ENCODE assay signal across 8 cellular contexts in the genomic region with DNA sequence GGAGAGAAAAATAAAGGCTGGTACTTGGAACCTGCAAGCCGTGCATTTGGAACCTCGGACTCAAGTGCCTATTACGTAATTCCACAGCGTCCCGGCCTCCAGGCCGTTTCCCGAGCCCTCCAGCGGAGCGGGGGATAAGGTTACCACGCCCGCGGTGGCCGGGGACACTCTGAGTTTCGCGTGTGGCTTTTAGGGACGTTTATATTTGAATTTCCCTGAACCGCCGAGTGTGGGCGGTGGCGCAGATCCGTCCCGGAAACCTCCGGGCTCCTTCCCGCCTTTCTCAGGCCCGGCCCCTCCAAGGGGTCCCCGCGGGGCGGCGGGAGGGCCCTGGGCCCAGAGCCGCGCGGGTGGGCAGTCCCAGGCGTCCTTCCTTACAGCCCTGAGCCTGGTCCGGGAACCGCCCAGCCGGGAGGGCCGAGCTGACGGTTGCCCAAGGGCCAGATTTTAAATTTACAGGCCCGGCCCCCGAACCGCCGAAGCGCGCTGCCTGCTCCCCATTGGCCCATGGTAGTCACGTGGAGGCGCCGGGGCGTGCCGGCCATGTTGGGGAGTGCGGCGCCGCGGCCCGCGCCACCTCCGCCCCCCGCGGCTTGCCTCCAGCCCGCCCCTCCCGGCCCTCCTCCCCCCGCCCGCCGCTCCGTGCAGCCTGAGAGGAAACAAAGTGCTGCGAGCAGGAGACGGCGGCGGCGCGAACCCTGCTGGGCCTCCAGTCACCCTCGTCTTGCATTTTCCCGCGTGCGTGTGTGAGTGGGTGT. TPM values are rescaled to one million over a fixed set of nuclear protein-coding genes. Genes with fewer than 3 reads are reported as not detected.
DNase-seq lines count a peak whose midpoint lies in the region; ATAC-seq and TF ChIP-seq lines count a peak whose summit lies in the region.

A gene with protein sequence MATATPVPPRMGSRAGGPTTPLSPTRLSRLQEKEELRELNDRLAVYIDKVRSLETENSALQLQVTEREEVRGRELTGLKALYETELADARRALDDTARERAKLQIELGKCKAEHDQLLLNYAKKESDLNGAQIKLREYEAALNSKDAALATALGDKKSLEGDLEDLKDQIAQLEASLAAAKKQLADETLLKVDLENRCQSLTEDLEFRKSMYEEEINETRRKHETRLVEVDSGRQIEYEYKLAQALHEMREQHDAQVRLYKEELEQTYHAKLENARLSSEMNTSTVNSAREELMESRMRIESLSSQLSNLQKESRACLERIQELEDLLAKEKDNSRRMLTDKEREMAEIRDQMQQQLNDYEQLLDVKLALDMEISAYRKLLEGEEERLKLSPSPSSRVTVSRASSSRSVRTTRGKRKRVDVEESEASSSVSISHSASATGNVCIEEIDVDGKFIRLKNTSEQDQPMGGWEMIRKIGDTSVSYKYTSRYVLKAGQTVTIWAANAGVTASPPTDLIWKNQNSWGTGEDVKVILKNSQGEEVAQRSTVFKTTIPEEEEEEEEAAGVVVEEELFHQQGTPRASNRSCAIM (plus strand): TSS at position 638 of the 758 bp plus-strand sequence. CDS start 373 bp downstream, outside the sequence.

- peak within 1 kb of the TSS; percentile 84 for H2AFZ ChIP-seq in DND-41 (ENCODE audit: low read depth, low read length)

- ATAC-seq in DND-41 (ENCODE audit: insufficient read depth, low read depth) = peak; percentile 72
- peak; percentile 54 for ATAC-seq in GM21825 (IDR thresholded peaks at IDR 0.05; ENCODE audit: unreplicated experiment)
- ATAC-seq in activated T-cell treated with anti-CD3 and anti-CD28 coated beads, Interleukin-2, amount 50 U/mL, for 4 hours = peak; percentile 74 to 78

- peak within 1 kb of the TSS; percentile 100 for H3K27ac ChIP-seq in DND-41 (ENCODE audit: low read length)
- peak within 1 kb of the TSS; percentile 100 for H3K27ac ChIP-seq in KOPT-K1 (ENCODE audit: low read depth, low read length, poor library complexity, severe bottlenecking)
- H3K27ac ChIP-seq in Peyer's patch = peak within 1 kb of the TSS; percentile 92 to 97 (median 96)
- peak within 1 kb of the TSS; percentile 92 to 95 for H3K27ac ChIP-seq in esophagus (ENCODE audit: low read depth in 2 of 2, low read length in 1 of 2)
- H3K27ac ChIP-seq in muscle layer of colon (ENCODE audit: low read depth, low read length) = peak within 1 kb of the TSS; percentile 83

- H3K4me3 Mint-ChIP-seq in activated T-cell treated with anti-CD3 and anti-CD28 coated beads, Interleukin-2, amount 50 U/mL, for 4 hours = peak within 1 kb of the TSS; percentile 94

- peaks cover 40% of the 10 kb centered on the region for H3K4me1 ChIP-seq in DND-41 (ENCODE audit: insufficient read depth, low read length)
- peaks cover 0 to 16% (median 2%) of the 10 kb centered on the region in 4 donors for H3K4me1 ChIP-seq in Peyer's patch
- H3K4me1 ChIP-seq in esophagus (ENCODE audit: control insufficient read depth in 2 of 2, insufficient read depth in 2 of 2, low read length in 1 of 2) = no peaks in the 10 kb centered on the region
- no peaks in the 10 kb centered on the region for H3K4me1 ChIP-seq in muscle layer of colon (ENCODE audit: insufficient read depth, low read length)

- peaks cover 32% of the 10 kb centered on the region for H3K4me1 Mint-ChIP-seq in activated T-cell treated with anti-CD3 and anti-CD28 coated beads, Interleukin-2, amount 50 U/mL, for 4 hours (ENCODE audit: low read depth)

- H3K36me3 Mint-ChIP-seq in activated T-cell treated with anti-CD3 and anti-CD28 coated beads, Interleukin-2, amount 50 U/mL, for 4 hours (ENCODE audit: insufficient read depth) = no peaks in the 10 kb centered on the region

- WGBS in esophagus, 2 donors = 0 to 1% methylated on average over 69 to 74 of the region's 74 CpGs

- H3K9ac ChIP-seq in DND-41 (ENCODE audit: low read depth, low read length) = peak within 1 kb of the TSS; percentile 100
- peak within 1 kb of the TSS; percentile 66 for H3K9ac ChIP-seq in muscle layer of colon (ENCODE audit: low read length)

- no peaks in the 10 kb centered on the region for H3K27me3 ChIP-seq in DND-41 (ENCODE audit: insufficient read depth, low read length, poor library complexity)
- no peaks in the 10 kb centered on the region for H3K27me3 ChIP-seq in Peyer's patch
- no peaks in the 10 kb centered on the region for H3K27me3 ChIP-seq in esophagus (ENCODE audit: control insufficient read depth in 1 of 2, insufficient read depth in 2 of 2, low read length in 2 of 2)
- no peaks in the 10 kb centered on the region for H3K27me3 ChIP-seq in muscle layer of colon (ENCODE audit: control insufficient read depth in 1 of 2, insufficient read depth in 2 of 2, low read length in 2 of 2)

- H3K4me3 ChIP-seq in DND-41 (ENCODE audit: low read depth in 1 of 2, low read length in 2 of 2) (peak within 1 kb of the TSS; percentile 74 to 78), Peyer's patch (peak within 1 kb of the TSS; percentile 76 to 89 (median 84)), esophagus (ENCODE audit: low read depth in 1 of 2, low read length in 2 of 2) (peak within 1 kb of the TSS; percentile 80 to 97), muscle layer of colon (ENCODE audit: low read depth in 1 of 2, low read length in 2 of 2) (peak within 1 kb of the TSS; percentile 67 to 74)

- H4K20me1 ChIP-seq in DND-41 (ENCODE audit: insufficient read depth, low read length) = peaks cover 34% of the 10 kb centered on the region

- peak; percentile 96 for DNase-seq in DND-41
- DNase-seq in Peyer's patch = peak; percentile 93 to 97 (median 97)
- peak; percentile 90 for DNase-seq in activated T-cell treated with anti-CD3 and anti-CD28 coated beads, Interleukin-2, amount 50 U/mL, for 4 hours
- peak; percentile 81 to 84 for DNase-seq in stimulated activated CD8-positive, alpha-beta memory T cell treated with anti-CD3 and anti-CD28 coated beads, Interleukin-7, amount 100 ng/mL, for 1 hour (ENCODE audit: low read depth in 2 of 2)

- peak in 1 of 2 donors; percentile 42 for TF ChIP-seq POLR2A in Peyer's patch (IDR thresholded peaks at IDR 0.05)

- H3K36me3 ChIP-seq in DND-41 (ENCODE audit: insufficient read depth, low read length) (peaks cover 36% of the 10 kb centered on the region), KOPT-K1 (ENCODE audit: insufficient read depth, low read length) (peaks cover 26% of the 10 kb centered on the region), Peyer's patch (no peaks in the 10 kb centered on the region), esophagus (ENCODE audit: control insufficient read depth in 2 of 2, insufficient read depth in 2 of 2, low read length in 1 of 2) (no peaks in the 10 kb centered on the region), muscle layer of colon (ENCODE audit: insufficient read depth, low read length) (no peaks in the 10 kb centered on the region)

- peaks cover 54% of the 10 kb centered on the region for H3K79me2 ChIP-seq in DND-41 (ENCODE audit: insufficient read depth, low read length)

- TF ChIP-seq CTCF in DND-41 (IDR thresholded peaks at IDR 0.05; ENCODE audit: borderline replicate concordance, extremely low read depth, low read length, poor library complexity, severe bottlenecking) (peak; percentile 10), Peyer's patch (IDR thresholded peaks at IDR 0.05) (peak in 3 of 6 experiments; percentile 7 to 22 (median 16))

- no peaks in the 10 kb centered on the region for H3K27me3 Mint-ChIP-seq in activated T-cell treated with anti-CD3 and anti-CD28 coated beads, Interleukin-2, amount 50 U/mL, for 4 hours (ENCODE audit: low read depth)

- peak within 1 kb of the TSS; percentile 71 for H3K4me2 ChIP-seq in DND-41 (ENCODE audit: insufficient read depth, low read length)

- H3K9me3 Mint-ChIP-seq in activated T-cell treated with anti-CD3 and anti-CD28 coated beads, Interleukin-2, amount 50 U/mL, for 4 hours = no peaks in the 10 kb centered on the region

- no peaks in the 10 kb centered on the region for H3K9me3 ChIP-seq in DND-41 (ENCODE audit: insufficient read depth, low read length, severe bottlenecking)
- no peaks in the 10 kb centered on the region for H3K9me3 ChIP-seq in KOPT-K1 (ENCODE audit: insufficient read depth, low read length, poor library complexity, severe bottlenecking)
- H3K9me3 ChIP-seq in Peyer's patch = no peaks in the 10 kb centered on the region
- H3K9me3 ChIP-seq in esophagus (ENCODE audit: control insufficient read depth in 2 of 2, insufficient read depth in 1 of 2, low read depth in 1 of 2, low read length in 1 of 2) = no peaks in the 10 kb centered on the region
- H3K9me3 ChIP-seq in muscle layer of colon (ENCODE audit: low read length) = no peaks in the 10 kb centered on the region

RNA-seq across cellular contexts. Expression of the gene that starts here (rescaled TPM):
- 10 to 100 TPM; 18.6 to 83.3 (median 23.1) TPM for total RNA-seq in Peyer's patch
- 100 to 1,000 TPM; 113 to 137 (median 118) TPM for total RNA-seq in activated T-cell treated with anti-CD3 and anti-CD28 coated beads, Interleukin-2, amount 50 U/mL, for 4 hours
- 10 to 100 TPM; 10.4 to 20.3 TPM for polyA plus RNA-seq in esophagus

Comparison
In these comparisons a context has a peak if more than half of its experiments do, and no peak if none do; other contexts are left out.
1. Peak in every context shown above with its lines: DNase-seq, ATAC-seq, H3K4me3 ChIP-seq and H3K27ac ChIP-seq.